12 cellular contexts compared by ENCODE assay signal in genomic region chr4:88938138-88938537, GRCh38.
DNase-seq lines count a peak whose midpoint lies in the region; ATAC-seq and TF ChIP-seq lines count a peak whose summit lies in the region.
"Had no signal": no experiment of that assay in that cellular context is flagged by ENCODE, and none has a peak within 500 bp of the region (broad histone marks: within the 10 kb centered on the region; RNA-seq: fewer than 3 reads in every experiment).

No MANE protein-coding gene starts in this region.

- H3K4me1 ChIP-seq in mesenchymal stem cell (ENCODE audit: control insufficient read depth, insufficient read depth, low read depth, low read length): peaks cover 1% of the 10 kb centered on the region

- no peak overlapping the region for H2AK5ac ChIP-seq in mesenchymal stem cell (ENCODE audit: low read length, severe bottlenecking)

- no peak for ATAC-seq in GM21528 (IDR thresholded peaks at IDR 0.05; ENCODE audit: low FRiP score, unreplicated experiment)
- ATAC-seq: natural killer cell treated with Interleukin-12 subunit alpha and Interleukin-12 subunit beta and Interleukin-15 and Interleukin-18, amount 100 ng/mL, for 72 hours had no signal

- no peaks in the 10 kb centered on the region for H3K9me3 ChIP-seq in mesenchymal stem cell (ENCODE audit: control insufficient read depth, low read length)

- no peak overlapping the region for H3K23ac ChIP-seq in mesenchymal stem cell (ENCODE audit: low read length in 2 of 2)

- no peak overlapping the region for H4K8ac ChIP-seq in mesenchymal stem cell (ENCODE audit: low read length)

- no peak overlapping the region for H4K91ac ChIP-seq in mesenchymal stem cell (ENCODE audit: low read length)

- H2BK5ac ChIP-seq in mesenchymal stem cell (ENCODE audit: low read depth, low read length, poor library complexity, severe bottlenecking): no peak overlapping the region

- H3K36me3 ChIP-seq in BJ (ENCODE audit: control insufficient read depth, insufficient read depth, low read length): no peaks in the 10 kb centered on the region
- no peaks in the 10 kb centered on the region for H3K36me3 ChIP-seq in mesenchymal stem cell (ENCODE audit: control insufficient read depth in 1 of 2, insufficient read depth in 2 of 2, low read depth in 1 of 2, low read length in 2 of 2)

- DNase-seq in BJ (ENCODE audit: low read depth): peak; percentile 69
- DNase-seq in HS-5 (ENCODE audit: low read depth): peak; percentile 90
- peak; percentile 87 to 97 for DNase-seq in cardiac fibroblast (ENCODE audit: low read depth in 2 of 2)
- peak; percentile 91 for DNase-seq in mesenchymal stem cell
- DNase-seq in NCI-H524 treated with DMSO at 0.1 percent for 48 hours (lab: John Stamatoyannopoulos, UW): no peak
- no peak for DNase-seq in stimulated activated CD4-positive, alpha-beta T cell treated with anti-CD3 and anti-CD28 coated beads, Interleukin-12 subunit alpha, Interleukin-12 subunit beta, amount 100 ng/mL, for 4 hours
- DNase-seq in activated CD4-positive, alpha-beta T cell treated with anti-CD3 and anti-CD28 coated beads, Interleukin-2, amount 50 U/mL, for 1 hour: no peak
- DNase-seq: activated B cell treated with CpG ODN at 0.5 μM for 24 hours, NCI-H2107, SHP77 treated with DMSO at 0.1 percent for 48 hours had no signal

- H2BK12ac ChIP-seq in mesenchymal stem cell (ENCODE audit: low read length in 2 of 2): no peak overlapping the region

- H3K27me3 ChIP-seq in BJ (ENCODE audit: control insufficient read depth, insufficient read depth, low read length): no peaks in the 10 kb centered on the region
- H3K27me3 ChIP-seq in mesenchymal stem cell (ENCODE audit: control insufficient read depth in 1 of 2, insufficient read depth in 1 of 2, low read length in 2 of 2): no peaks in the 10 kb centered on the region

- peak overlapping the region; percentile 35 for H3K9ac ChIP-seq in mesenchymal stem cell (ENCODE audit: low read length)

- no peak overlapping the region for H2BK15ac ChIP-seq in mesenchymal stem cell (ENCODE audit: low read depth, poor library complexity, severe bottlenecking)

- H3K4ac ChIP-seq in mesenchymal stem cell (ENCODE audit: low read depth in 1 of 2, low read length in 2 of 2): no peak overlapping the region

- H3K4me2 ChIP-seq in mesenchymal stem cell (ENCODE audit: low read length, poor library complexity, severe bottlenecking): no peak overlapping the region

- no peak overlapping the region for H2AFZ ChIP-seq in mesenchymal stem cell (ENCODE audit: low read depth, low read length)

- TF ChIP-seq CTCF in BJ (IDR thresholded peaks at IDR 0.05; ENCODE audit: insufficient read depth, low read depth, low read length) (no peak), cardiac fibroblast (IDR thresholded peaks at IDR 0.05; ENCODE audit: low read depth, low read length) (no peak)

- CTCF ChIA-PET in BJ (lab: Yijun Ruan, JAX): no interaction called here

- no peak overlapping the region for H2BK120ac ChIP-seq in mesenchymal stem cell (ENCODE audit: low read depth, low read length)

- H3K14ac ChIP-seq in mesenchymal stem cell (ENCODE audit: low read length in 2 of 2): no peak overlapping the region

- POLR2A ChIA-PET in BJ (lab: Charles Lee): no interaction called here

- H3K4me3 ChIP-seq in BJ (ENCODE audit: low read depth, low read length) (no peak overlapping the region), cardiac fibroblast (replicated peaks in 1 of 2; ENCODE audit: low read depth in 2 of 2, low read length in 2 of 2) (no peak overlapping the region), mesenchymal stem cell (ENCODE audit: insufficient read depth in 1 of 2, low read depth in 1 of 2, low read length in 2 of 2) (no peak overlapping the region)

- H3K79me1 ChIP-seq in mesenchymal stem cell (replicated peaks; ENCODE audit: low read length, poor library complexity, severe bottlenecking): no peaks in the 10 kb centered on the region

- no peak overlapping the region for H3K27ac ChIP-seq in mesenchymal stem cell (ENCODE audit: low read length, poor library complexity, severe bottlenecking)

- no peak overlapping the region for H3K18ac ChIP-seq in mesenchymal stem cell (ENCODE audit: low read depth in 1 of 2, low read length in 2 of 2)

Comparison
In these comparisons a context has a peak if more than half of its experiments do, and no peak if none do; other contexts are left out.
1. DNase-seq: peak in BJ (single experiment), HS-5 (single experiment), cardiac fibroblast (2 of 2) and mesenchymal stem cell (single experiment); none in NCI-H524 treated with DMSO at 0.1 percent for 48 hours (single experiment), stimulated activated CD4-positive, alpha-beta T cell treated with anti-CD3 and anti-CD28 coated beads, Interleukin-12 subunit alpha, Interleukin-12 subunit beta, amount 100 ng/mL, for 4 hours (single experiment) and activated CD4-positive, alpha-beta T cell treated with anti-CD3 and anti-CD28 coated beads, Interleukin-2, amount 50 U/mL, for 1 hour (single experiment).